In the genomic region with DNA sequence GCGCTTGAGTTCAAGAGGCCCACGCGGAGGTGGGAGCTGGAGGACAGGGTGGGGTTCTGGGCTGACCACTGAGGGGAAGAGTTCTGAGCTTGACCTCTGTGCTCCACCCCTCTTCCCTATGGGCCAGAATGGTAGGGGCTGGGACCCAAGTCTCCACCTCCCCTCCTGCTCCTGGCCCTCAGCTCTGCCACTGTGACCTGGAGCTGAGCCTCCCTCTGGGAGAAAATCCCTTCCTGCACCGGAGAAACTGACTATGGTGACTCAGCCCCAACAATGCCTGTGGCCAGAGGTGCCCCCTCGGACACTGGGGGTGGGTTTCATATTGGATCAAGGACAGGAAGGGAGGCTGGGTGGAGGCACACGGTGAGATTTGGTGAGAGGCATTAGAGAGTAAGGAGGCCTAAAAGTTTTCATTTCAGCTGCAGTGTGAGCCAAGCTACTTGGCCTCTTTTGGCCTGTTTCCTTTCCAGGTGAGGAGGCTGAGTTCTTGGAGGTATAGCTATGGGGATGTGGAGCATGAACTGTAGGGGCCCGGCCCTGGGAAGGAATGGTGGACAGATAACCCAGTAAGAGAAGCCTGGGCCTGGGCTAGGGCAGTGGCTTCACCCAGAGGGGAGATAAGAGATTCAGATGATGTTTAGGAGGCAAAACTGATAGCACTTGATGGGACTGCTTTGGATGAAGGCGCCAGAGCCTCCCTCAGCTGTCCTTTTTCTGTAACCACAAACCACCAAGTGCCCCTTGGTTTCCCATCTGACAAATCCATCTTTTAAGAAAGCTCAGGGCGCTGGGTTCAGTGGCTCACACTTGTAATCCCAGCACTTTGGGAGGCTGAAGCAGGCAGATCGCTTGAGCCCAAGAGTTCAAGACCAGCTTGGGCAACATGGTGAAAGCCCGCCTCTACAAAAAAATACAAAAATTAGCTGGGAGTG, we compare ENCODE assay signal across 10 cellular contexts. TPM values are rescaled to one million over a fixed set of nuclear protein-coding genes. Genes with fewer than 3 reads are reported as not detected.
DNase-seq lines count a peak whose midpoint lies in the region; ATAC-seq lines count a peak whose summit lies in the region.
"Had no signal": no experiment of that assay in that cellular context is flagged by ENCODE, and none has a peak within 500 bp of the region (broad histone marks: within the 10 kb centered on the region; RNA-seq: fewer than 3 reads in every experiment).

No MANE protein-coding gene starts in this region.

- H3K4me3 Mint-ChIP-seq in activated naive CD8-positive, alpha-beta T cell treated with anti-CD3 and anti-CD28 coated beads, Interleukin-2, amount 50 U/mL, for 24 hours, result no peak overlapping the region
- no peak overlapping the region for H3K4me3 Mint-ChIP-seq in immature natural killer cell

- no peak overlapping the region for H2AFZ ChIP-seq in ACC112 (ENCODE audit: low read length, unreplicated experiment)

- H3K36me3 ChIP-seq in ACC112 (ENCODE audit: insufficient read depth, low read length), result no peaks in the 10 kb centered on the region; the same call in 1 of the 2 replicates
- H3K36me3 ChIP-seq: colonic mucosa had no signal

- in situ Hi-C loops in KBM-7 (cut with MboI; ENCODE audit: low pct_unique_long_range_greater_than_20kb, low sequenced_read_pairs), result loop anchor here (25.0 kb wide), 1 partner anchor 263 kb away; no protein-coding TSS in a partner anchor

- peaks cover 3% of the 10 kb centered on the region for H3K4me1 Mint-ChIP-seq in activated naive CD8-positive, alpha-beta T cell treated with anti-CD3 and anti-CD28 coated beads, Interleukin-2, amount 50 U/mL, for 24 hours
- H3K4me1 Mint-ChIP-seq in immature natural killer cell, result no peaks in the 10 kb centered on the region

- ATAC-seq in activated naive CD8-positive, alpha-beta T cell treated with anti-CD3 and anti-CD28 coated beads, Interleukin-2, amount 50 U/mL, for 24 hours, result no peak
- ATAC-seq in GM21619 (IDR thresholded peaks at IDR 0.05; ENCODE audit: unreplicated experiment), result no peak

- H3K79me2 ChIP-seq in ACC112 (ENCODE audit: control insufficient read depth, insufficient read depth, low read length, unreplicated experiment), result no peaks in the 10 kb centered on the region

- H3K27ac ChIP-seq in ACC112 (ENCODE audit: low read depth, low read length), result peak overlapping the region; percentile 29; the same call in 1 of the 2 replicates
- H3K27ac ChIP-seq: colonic mucosa had no signal

- DNase-seq in KBM-7 (peak; percentile 47), immature natural killer cell (no peak), NCI-H774 (lab: John Stamatoyannopoulos, UW) (no peak), NCI-H1930 (lab: John Stamatoyannopoulos, UW) (no peak)
- no peak for DNase-seq in activated naive CD8-positive, alpha-beta T cell treated with anti-CD3 and anti-CD28 coated beads, Interleukin-2, amount 50 U/mL, for 24 hours
- DNase-seq in effector CD4-positive, alpha-beta T cell, result no peak
- DNase-seq: activated effector memory CD4-positive, alpha-beta T cell treated with Interleukin-2 at 50 U/mL for 16 hours; colonic mucosa had no signal

- H3K4me3 ChIP-seq in ACC112 (ENCODE audit: low read depth, low read length), result peak overlapping the region; percentile 1; the same call in 1 of the 2 replicates
- H3K4me3 ChIP-seq: colonic mucosa had no signal

- H3K27me3 ChIP-seq in ACC112 (ENCODE audit: insufficient read depth, low read length), result no peaks in the 10 kb centered on the region
- H3K27me3 ChIP-seq: colonic mucosa had no signal

- no peaks in the 10 kb centered on the region for H3K27me3 Mint-ChIP-seq in activated naive CD8-positive, alpha-beta T cell treated with anti-CD3 and anti-CD28 coated beads, Interleukin-2, amount 50 U/mL, for 24 hours
- peaks cover 3 to 22% (median 16%) of the 10 kb centered on the region in 3 donors for H3K27me3 Mint-ChIP-seq in immature natural killer cell (ENCODE audit: low read depth in 3 of 3)

- H3K4me1 ChIP-seq in ACC112 (ENCODE audit: control insufficient read depth, insufficient read depth, low read length, unreplicated experiment), result peaks cover 39% of the 10 kb centered on the region
- H3K4me1 ChIP-seq: colonic mucosa had no signal

- peak overlapping the region; percentile 77 for H3K27ac Mint-ChIP-seq in activated naive CD8-positive, alpha-beta T cell treated with anti-CD3 and anti-CD28 coated beads, Interleukin-2, amount 50 U/mL, for 24 hours
- H3K27ac Mint-ChIP-seq in immature natural killer cell, result peak overlapping the region; percentile 30 to 75 (median 62)

- H3K9me3 Mint-ChIP-seq in activated naive CD8-positive, alpha-beta T cell treated with anti-CD3 and anti-CD28 coated beads, Interleukin-2, amount 50 U/mL, for 24 hours, result no peaks in the 10 kb centered on the region
- H3K9me3 Mint-ChIP-seq in immature natural killer cell, result no peaks in the 10 kb centered on the region

- peaks cover 15% of the 10 kb centered on the region for H3K36me3 Mint-ChIP-seq in activated naive CD8-positive, alpha-beta T cell treated with anti-CD3 and anti-CD28 coated beads, Interleukin-2, amount 50 U/mL, for 24 hours (ENCODE audit: low read depth)
- H3K36me3 Mint-ChIP-seq in immature natural killer cell, result no peaks in the 10 kb centered on the region

RNA-seq across cellular contexts. Expression of gene RELT, which starts 23.2 kb away (rescaled TPM):
- 1 to 10 TPM; 2.8 to 5.4 (median 3.6) TPM for polyA plus RNA-seq in immature natural killer cell
